1 cellular context compared by ENCODE assay signal in the genomic region with DNA sequence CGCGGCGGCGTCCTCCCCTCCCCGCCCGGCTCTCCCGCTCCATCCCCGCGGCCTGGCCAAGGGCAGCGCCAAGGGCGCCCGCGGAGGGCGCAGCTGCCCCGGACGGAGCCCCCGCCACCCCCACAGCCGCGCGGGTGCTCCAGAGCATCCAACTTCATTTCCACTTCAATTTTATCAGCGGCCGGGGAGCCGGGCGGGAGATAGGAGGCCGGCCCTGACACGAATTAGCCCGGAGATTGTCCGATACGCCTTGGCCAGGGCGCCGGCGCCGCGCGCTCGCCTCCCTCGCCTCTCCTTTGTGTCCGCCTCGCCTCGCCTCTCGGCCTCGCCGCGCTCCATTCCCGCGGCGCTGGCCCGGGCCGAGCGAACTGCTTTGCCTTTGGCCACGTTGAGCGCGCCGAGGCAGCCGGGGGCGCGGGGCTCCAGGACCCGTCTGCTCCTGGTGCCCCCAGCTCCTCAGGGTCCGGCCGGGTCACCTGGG.
TF ChIP-seq lines count a peak whose summit lies in the region.

No MANE protein-coding gene starts in this region.

TF ChIP-seq in K562, 482 proteins besides CTCF, POLR2A, EP300 and RAD21 (continued from another document):
- TF ChIP-seq, protein P1, sequence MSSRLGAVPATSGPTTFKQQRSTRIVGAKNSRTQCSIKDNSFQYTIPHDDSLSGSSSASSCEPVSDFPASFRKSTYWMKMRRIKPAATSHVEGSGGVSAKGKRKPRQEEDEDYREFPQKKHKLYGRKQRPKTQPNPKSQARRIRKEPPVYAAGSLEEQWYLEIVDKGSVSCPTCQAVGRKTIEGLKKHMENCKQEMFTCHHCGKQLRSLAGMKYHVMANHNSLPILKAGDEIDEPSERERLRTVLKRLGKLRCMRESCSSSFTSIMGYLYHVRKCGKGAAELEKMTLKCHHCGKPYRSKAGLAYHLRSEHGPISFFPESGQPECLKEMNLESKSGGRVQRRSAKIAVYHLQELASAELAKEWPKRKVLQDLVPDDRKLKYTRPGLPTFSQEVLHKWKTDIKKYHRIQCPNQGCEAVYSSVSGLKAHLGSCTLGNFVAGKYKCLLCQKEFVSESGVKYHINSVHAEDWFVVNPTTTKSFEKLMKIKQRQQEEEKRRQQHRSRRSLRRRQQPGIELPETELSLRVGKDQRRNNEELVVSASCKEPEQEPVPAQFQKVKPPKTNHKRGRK (tag; IDR thresholded peaks at IDR 0.05), result no peak
- TF ChIP-seq MIER1 (IDR thresholded peaks at IDR 0.05; ENCODE audit: low read depth) (no peak), PHF21A (IDR thresholded peaks at IDR 0.05; ENCODE audit: borderline replicate concordance, low read depth) (no peak), POLR2G (IDR thresholded peaks at IDR 0.05; ENCODE audit: low read depth, low read length) (no peak), HDAC3 (IDR thresholded peaks at IDR 0.05; ENCODE audit: borderline replicate concordance, partially characterized antibody) (no peak), ZBTB7A (IDR thresholded peaks at IDR 0.05; ENCODE audit: borderline replicate concordance, control insufficient read depth, low read depth, low read length) (no peak), FOXA3 (CRISPR knock-in tag; conservative IDR thresholded peaks at IDR 0.05 in 1 of 2, IDR thresholded peaks at IDR 0.05 in 1 of 2) (no peak), BRF1 (IDR thresholded peaks at IDR 0.05; ENCODE audit: borderline replicate concordance, extremely low read depth, insufficient read length) (no peak), KDM4B (IDR thresholded peaks at IDR 0.05; ENCODE audit: borderline replicate concordance in 2 of 2, low read depth in 1 of 2) (no peak), TEAD1 (CRISPR knock-in tag; IDR thresholded peaks at IDR 0.05) (no peak), EHMT2 (IDR thresholded peaks at IDR 0.05) (no peak), PML (IDR thresholded peaks at IDR 0.05; ENCODE audit: low read length) (no peak), PRPF4 (IDR thresholded peaks at IDR 0.05; ENCODE audit: insufficient read depth, low read depth, low read length, poor library complexity, severe bottlenecking) (no peak), ARID1B (IDR thresholded peaks at IDR 0.05) (no peak)
- TF ChIP-seq, protein P2, sequence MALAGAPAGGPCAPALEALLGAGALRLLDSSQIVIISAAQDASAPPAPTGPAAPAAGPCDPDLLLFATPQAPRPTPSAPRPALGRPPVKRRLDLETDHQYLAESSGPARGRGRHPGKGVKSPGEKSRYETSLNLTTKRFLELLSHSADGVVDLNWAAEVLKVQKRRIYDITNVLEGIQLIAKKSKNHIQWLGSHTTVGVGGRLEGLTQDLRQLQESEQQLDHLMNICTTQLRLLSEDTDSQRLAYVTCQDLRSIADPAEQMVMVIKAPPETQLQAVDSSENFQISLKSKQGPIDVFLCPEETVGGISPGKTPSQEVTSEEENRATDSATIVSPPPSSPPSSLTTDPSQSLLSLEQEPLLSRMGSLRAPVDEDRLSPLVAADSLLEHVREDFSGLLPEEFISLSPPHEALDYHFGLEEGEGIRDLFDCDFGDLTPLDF (CRISPR knock-in tag; IDR thresholded peaks at IDR 0.05), result no peak
- TF ChIP-seq, protein P3, sequence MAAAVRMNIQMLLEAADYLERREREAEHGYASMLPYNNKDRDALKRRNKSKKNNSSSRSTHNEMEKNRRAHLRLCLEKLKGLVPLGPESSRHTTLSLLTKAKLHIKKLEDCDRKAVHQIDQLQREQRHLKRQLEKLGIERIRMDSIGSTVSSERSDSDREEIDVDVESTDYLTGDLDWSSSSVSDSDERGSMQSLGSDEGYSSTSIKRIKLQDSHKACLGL (CRISPR knock-in tag; IDR thresholded peaks at IDR 0.05; ENCODE audit: borderline replicate concordance, poor library complexity, severe bottlenecking), result no peak
- TF ChIP-seq, protein P4, sequence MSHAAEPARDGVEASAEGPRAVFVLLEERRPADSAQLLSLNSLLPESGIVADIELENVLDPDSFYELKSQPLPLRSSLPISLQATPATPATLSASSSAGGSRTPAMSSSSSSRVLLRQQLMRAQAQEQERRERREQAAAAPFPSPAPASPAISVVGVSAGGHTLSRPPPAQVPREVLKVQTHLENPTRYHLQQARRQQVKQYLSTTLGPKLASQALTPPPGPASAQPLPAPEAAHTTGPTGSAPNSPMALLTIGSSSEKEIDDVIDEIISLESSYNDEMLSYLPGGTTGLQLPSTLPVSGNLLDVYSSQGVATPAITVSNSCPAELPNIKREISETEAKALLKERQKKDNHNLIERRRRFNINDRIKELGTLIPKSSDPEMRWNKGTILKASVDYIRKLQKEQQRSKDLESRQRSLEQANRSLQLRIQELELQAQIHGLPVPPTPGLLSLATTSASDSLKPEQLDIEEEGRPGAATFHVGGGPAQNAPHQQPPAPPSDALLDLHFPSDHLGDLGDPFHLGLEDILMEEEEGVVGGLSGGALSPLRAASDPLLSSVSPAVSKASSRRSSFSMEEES (CRISPR knock-in tag; IDR thresholded peaks at IDR 0.05), result no peak
